1 cellular context compared by ENCODE assay signal in the genomic region with DNA sequence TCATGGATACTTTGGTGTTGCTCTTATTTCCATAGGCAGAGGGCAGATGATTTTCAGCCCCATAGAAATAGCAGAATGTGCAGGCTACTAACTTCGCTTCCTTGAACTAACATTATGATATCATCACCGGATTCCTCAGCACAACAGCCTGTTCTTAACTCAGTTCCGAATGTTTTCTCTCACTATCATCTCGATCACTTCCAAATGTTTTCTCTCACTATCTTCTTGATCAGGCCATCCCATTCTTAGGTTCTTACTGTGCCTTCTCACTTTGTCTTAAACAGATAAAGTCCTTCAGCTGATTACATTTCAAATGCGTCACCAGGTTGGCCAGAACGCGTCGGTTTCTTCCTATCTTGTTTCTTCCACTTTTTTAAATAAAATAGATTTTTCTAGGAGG.
TF ChIP-seq lines count a peak whose summit lies in the region.

No MANE protein-coding gene starts in this region.

TF ChIP-seq in K562, 482 proteins besides CTCF, POLR2A, EP300 and RAD21 (continues in another document):
- no peak for TF ChIP-seq RBM15 (IDR thresholded peaks at IDR 0.05; ENCODE audit: insufficient read depth, low read length)
- TF ChIP-seq DPF2 (IDR thresholded peaks at IDR 0.05) = peak; percentile 62
- no peak for TF ChIP-seq RFX1 (IDR thresholded peaks at IDR 0.05)
- no peak for TF ChIP-seq ZNF197 (CRISPR knock-in tag; IDR thresholded peaks at IDR 0.05; ENCODE audit: low read depth)
- no peak for TF ChIP-seq CCNT2 (IDR thresholded peaks at IDR 0.05; ENCODE audit: borderline replicate concordance, extremely low read depth, insufficient read length, low read depth, low read length)
- TF ChIP-seq PHF21A (IDR thresholded peaks at IDR 0.05; ENCODE audit: borderline replicate concordance, low read depth) = no peak
- TF ChIP-seq SMAD1 (IDR thresholded peaks at IDR 0.05; ENCODE audit: low read depth, low read length, partially characterized antibody) = no peak
- TF ChIP-seq MTA1 (IDR thresholded peaks at IDR 0.05; ENCODE audit: borderline replicate concordance) = peak; percentile 20; the same call in 1 of the 2 replicates
- TF ChIP-seq, protein P1, sequence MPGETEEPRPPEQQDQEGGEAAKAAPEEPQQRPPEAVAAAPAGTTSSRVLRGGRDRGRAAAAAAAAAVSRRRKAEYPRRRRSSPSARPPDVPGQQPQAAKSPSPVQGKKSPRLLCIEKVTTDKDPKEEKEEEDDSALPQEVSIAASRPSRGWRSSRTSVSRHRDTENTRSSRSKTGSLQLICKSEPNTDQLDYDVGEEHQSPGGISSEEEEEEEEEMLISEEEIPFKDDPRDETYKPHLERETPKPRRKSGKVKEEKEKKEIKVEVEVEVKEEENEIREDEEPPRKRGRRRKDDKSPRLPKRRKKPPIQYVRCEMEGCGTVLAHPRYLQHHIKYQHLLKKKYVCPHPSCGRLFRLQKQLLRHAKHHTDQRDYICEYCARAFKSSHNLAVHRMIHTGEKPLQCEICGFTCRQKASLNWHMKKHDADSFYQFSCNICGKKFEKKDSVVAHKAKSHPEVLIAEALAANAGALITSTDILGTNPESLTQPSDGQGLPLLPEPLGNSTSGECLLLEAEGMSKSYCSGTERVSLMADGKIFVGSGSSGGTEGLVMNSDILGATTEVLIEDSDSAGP (CRISPR knock-in tag; IDR thresholded peaks at IDR 0.05) = no peak
- 0 out of 2 replicates have a peak, but pooled peaks have one; percentile 7 for TF ChIP-seq JUN (IDR thresholded peaks at IDR 0.05; ENCODE audit: borderline replicate concordance, low read depth, low read length)
- TF ChIP-seq JUN (CRISPR knock-in tag; IDR thresholded peaks at IDR 0.05; ENCODE audit: borderline replicate concordance) = no peak
- no peak for TF ChIP-seq BHLHE40 (IDR thresholded peaks at IDR 0.05; ENCODE audit: low read length)
- no peak for TF ChIP-seq BACH1 (tag; IDR thresholded peaks at IDR 0.05)
- TF ChIP-seq ATF3 (IDR thresholded peaks at IDR 0.05) = peak; percentile 65
- TF ChIP-seq ATF3 (CRISPR knock-in tag; conservative IDR thresholded peaks at IDR 0.05) = no peak
- TF ChIP-seq ZNF274 (IDR thresholded peaks at IDR 0.05; ENCODE audit: borderline replicate concordance, low read depth, low read length) = no peak
- TF ChIP-seq HDAC3 (IDR thresholded peaks at IDR 0.05; ENCODE audit: borderline replicate concordance, partially characterized antibody) = no peak
- peak in 1 of 2 experiments; percentile 30; a peak in 1 of 4 replicates for TF ChIP-seq ZNF639 (CRISPR knock-in tag; conservative IDR thresholded peaks at IDR 0.05 in 1 of 2, IDR thresholded peaks at IDR 0.05 in 1 of 2)
- TF ChIP-seq, protein P2, sequence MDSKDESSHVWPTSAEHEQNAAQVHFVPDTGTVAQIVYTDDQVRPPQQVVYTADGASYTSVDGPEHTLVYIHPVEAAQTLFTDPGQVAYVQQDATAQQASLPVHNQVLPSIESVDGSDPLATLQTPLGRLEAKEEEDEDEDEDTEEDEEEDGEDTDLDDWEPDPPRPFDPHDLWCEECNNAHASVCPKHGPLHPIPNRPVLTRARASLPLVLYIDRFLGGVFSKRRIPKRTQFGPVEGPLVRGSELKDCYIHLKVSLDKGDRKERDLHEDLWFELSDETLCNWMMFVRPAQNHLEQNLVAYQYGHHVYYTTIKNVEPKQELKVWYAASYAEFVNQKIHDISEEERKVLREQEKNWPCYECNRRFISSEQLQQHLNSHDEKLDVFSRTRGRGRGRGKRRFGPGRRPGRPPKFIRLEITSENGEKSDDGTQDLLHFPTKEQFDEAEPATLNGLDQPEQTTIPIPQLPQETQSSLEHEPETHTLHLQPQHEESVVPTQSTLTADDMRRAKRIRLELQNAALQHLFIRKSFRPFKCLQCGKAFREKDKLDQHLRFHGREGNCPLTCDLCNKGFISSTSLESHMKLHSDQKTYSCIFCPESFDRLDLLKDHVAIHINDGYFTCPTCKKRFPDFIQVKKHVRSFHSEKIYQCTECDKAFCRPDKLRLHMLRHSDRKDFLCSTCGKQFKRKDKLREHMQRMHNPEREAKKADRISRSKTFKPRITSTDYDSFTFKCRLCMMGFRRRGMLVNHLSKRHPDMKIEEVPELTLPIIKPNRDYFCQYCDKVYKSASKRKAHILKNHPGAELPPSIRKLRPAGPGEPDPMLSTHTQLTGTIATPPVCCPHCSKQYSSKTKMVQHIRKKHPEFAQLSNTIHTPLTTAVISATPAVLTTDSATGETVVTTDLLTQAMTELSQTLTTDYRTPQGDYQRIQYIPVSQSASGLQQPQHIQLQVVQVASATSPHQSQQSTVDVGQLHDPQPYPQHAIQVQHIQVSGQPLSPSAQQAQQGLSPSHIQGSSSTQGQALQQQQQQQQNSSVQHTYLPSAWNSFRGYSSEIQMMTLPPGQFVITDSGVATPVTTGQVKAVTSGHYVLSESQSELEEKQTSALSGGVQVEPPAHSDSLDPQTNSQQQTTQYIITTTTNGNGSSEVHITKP (IDR thresholded peaks at IDR 0.05; ENCODE audit: partially characterized antibody) = peak; percentile 70
- no peak for TF ChIP-seq EHMT2 (IDR thresholded peaks at IDR 0.05)
- no peak for TF ChIP-seq JUND (IDR thresholded peaks at IDR 0.05; ENCODE audit: borderline replicate concordance, low read depth, low read length)
- peak; percentile 34; the same call in 1 of the 3 replicates for TF ChIP-seq JUND (tag; IDR thresholded peaks at IDR 0.05; ENCODE audit: borderline replicate concordance, low read depth, low read length)
- no peak for TF ChIP-seq HDAC8 (tag; IDR thresholded peaks at IDR 0.05)
- TF ChIP-seq ZNF408 (CRISPR knock-in tag; IDR thresholded peaks at IDR 0.05; ENCODE audit: low read depth) = no peak
- no peak for TF ChIP-seq PHF8 (IDR thresholded peaks at IDR 0.05; ENCODE audit: borderline replicate concordance, low read length)
- peak; percentile 19; the same call in 1 of the 2 replicates for TF ChIP-seq CREM (IDR thresholded peaks at IDR 0.05; ENCODE audit: low read depth)
- no peak for TF ChIP-seq ZNF830 (CRISPR knock-in tag; IDR thresholded peaks at IDR 0.05)
- TF ChIP-seq THRB (CRISPR knock-in tag; conservative IDR thresholded peaks at IDR 0.05) = no peak
- no peak for TF ChIP-seq SAP30 (IDR thresholded peaks at IDR 0.05; ENCODE audit: borderline replicate concordance, insufficient read depth, low read depth, low read length, poor library complexity, severe bottlenecking)
- no peak for TF ChIP-seq MAFK (IDR thresholded peaks at IDR 0.05; ENCODE audit: low read length)
- no peak for TF ChIP-seq ZNF780A (CRISPR knock-in tag; IDR thresholded peaks at IDR 0.05)
- TF ChIP-seq SOX6 (IDR thresholded peaks at IDR 0.05) = peak; percentile 87
- no peak for TF ChIP-seq GATAD2A (IDR thresholded peaks at IDR 0.05)
- no peak for TF ChIP-seq ELK1 (CRISPR knock-in tag; IDR thresholded peaks at IDR 0.05)
- no peak for TF ChIP-seq TCF15 (CRISPR knock-in tag; IDR thresholded peaks at IDR 0.05)
- TF ChIP-seq UBTF (IDR thresholded peaks at IDR 0.05; ENCODE audit: borderline replicate concordance in 1 of 2, low read depth in 2 of 2, low read length in 2 of 2) = no peak
- TF ChIP-seq POLR2H (tag; IDR thresholded peaks at IDR 0.05; ENCODE audit: low read depth) = no peak
- TF ChIP-seq ZKSCAN8 (CRISPR knock-in tag; IDR thresholded peaks at IDR 0.05) = no peak
- TF ChIP-seq PURB (CRISPR knock-in tag; IDR thresholded peaks at IDR 0.05; ENCODE audit: low read depth) = no peak
- TF ChIP-seq ZZZ3 (IDR thresholded peaks at IDR 0.05) = no peak
- TF ChIP-seq ATF1 (CRISPR knock-in tag; IDR thresholded peaks at IDR 0.05) = no peak
- peak; percentile 34 for TF ChIP-seq ATF1 (tag; IDR thresholded peaks at IDR 0.05)
- TF ChIP-seq ZBTB7A (IDR thresholded peaks at IDR 0.05; ENCODE audit: borderline replicate concordance, control insufficient read depth, low read depth, low read length) = no peak
- no peak for TF ChIP-seq ZBTB5 (IDR thresholded peaks at IDR 0.05)
- 0 out of 2 replicates have a peak, but pooled peaks have one; percentile 23 for TF ChIP-seq ZNF766 (CRISPR knock-in tag; conservative IDR thresholded peaks at IDR 0.05)
- TF ChIP-seq ZNF311 (CRISPR knock-in tag; IDR thresholded peaks at IDR 0.05) = no peak
- TF ChIP-seq CTBP1 (IDR thresholded peaks at IDR 0.05; ENCODE audit: borderline replicate concordance) = peak; percentile 51; the same call in 1 of the 2 replicates
- TF ChIP-seq HNRNPLL (IDR thresholded peaks at IDR 0.05; ENCODE audit: low read depth, low read length, poor library complexity, severe bottlenecking) = no peak
- no peak for TF ChIP-seq E2F5 (CRISPR knock-in tag; IDR thresholded peaks at IDR 0.05)
